ENCODE assay signal across 12 cellular contexts in genomic region chr6:43993881-43994523, GRCh38.
DNase-seq lines count a peak whose midpoint lies in the region; ATAC-seq and TF ChIP-seq lines count a peak whose summit lies in the region.
"Had no signal": no experiment of that assay in that cellular context is flagged by ENCODE, and none has a peak within 500 bp of the region (broad histone marks: within the 10 kb centered on the region; RNA-seq: fewer than 3 reads in every experiment).

No MANE protein-coding gene starts in this region.

- H3K4me3 ChIP-seq in RWPE2 (ENCODE audit: severe bottlenecking) (no peak overlapping the region), mesenchymal stem cell (ENCODE audit: insufficient read depth in 1 of 2, low read depth in 1 of 2, low read length in 2 of 2) (no peak overlapping the region)

- H3K27me3 ChIP-seq in RWPE2 (ENCODE audit: insufficient read depth, poor library complexity, severe bottlenecking) (no peaks in the 10 kb centered on the region), mesenchymal stem cell (ENCODE audit: control insufficient read depth in 1 of 2, insufficient read depth in 1 of 2, low read length in 2 of 2) (no peaks in the 10 kb centered on the region)

- H3K36me3 ChIP-seq in RWPE2 (ENCODE audit: low read depth) (no peaks in the 10 kb centered on the region), mesenchymal stem cell (ENCODE audit: control insufficient read depth in 1 of 2, insufficient read depth in 2 of 2, low read depth in 1 of 2, low read length in 2 of 2) (no peaks in the 10 kb centered on the region)
- H3K36me3 ChIP-seq: WERI-Rb-1 had no signal

- no peaks in the 10 kb centered on the region for H3K9me3 ChIP-seq in RWPE2 (ENCODE audit: severe bottlenecking)
- H3K9me3 ChIP-seq in mesenchymal stem cell (ENCODE audit: control insufficient read depth, low read length), result no peaks in the 10 kb centered on the region

- H3K23ac ChIP-seq in mesenchymal stem cell (ENCODE audit: low read length in 2 of 2), result peak overlapping the region in 1 of 2 experiments; percentile 61

- H3K14ac ChIP-seq in mesenchymal stem cell (ENCODE audit: low read length in 2 of 2), result peak overlapping the region in 1 of 2 experiments; percentile 18

- H3K9ac ChIP-seq in mesenchymal stem cell (ENCODE audit: low read length), result no peak overlapping the region

- peak; percentile 59 for ATAC-seq in RWPE2 (ENCODE audit: low read depth)
- ATAC-seq in GM21360 (IDR thresholded peaks at IDR 0.05; ENCODE audit: unreplicated experiment), result no peak
- ATAC-seq in GM18498 (IDR thresholded peaks at IDR 0.05; ENCODE audit: unreplicated experiment), result no peak
- no peak for ATAC-seq in GM21390 (IDR thresholded peaks at IDR 0.05; ENCODE audit: unreplicated experiment)

- no peak overlapping the region for H3K4ac ChIP-seq in mesenchymal stem cell (ENCODE audit: low read depth in 1 of 2, low read length in 2 of 2)

- H2AFZ ChIP-seq in mesenchymal stem cell (ENCODE audit: low read depth, low read length), result no peak overlapping the region

- no peak overlapping the region for H2BK120ac ChIP-seq in mesenchymal stem cell (ENCODE audit: low read depth, low read length)

- H4K91ac ChIP-seq in mesenchymal stem cell (ENCODE audit: low read length), result peak overlapping the region; percentile 2

- H3K79me1 ChIP-seq in mesenchymal stem cell (replicated peaks; ENCODE audit: low read length, poor library complexity, severe bottlenecking), result no peaks in the 10 kb centered on the region

- peak overlapping the region; percentile 47 to 75 for H3K18ac ChIP-seq in mesenchymal stem cell (ENCODE audit: low read depth in 1 of 2, low read length in 2 of 2)

- peak overlapping the region; percentile 71 for H2BK15ac ChIP-seq in mesenchymal stem cell (ENCODE audit: low read depth, poor library complexity, severe bottlenecking)

- no peak for TF ChIP-seq CTCF in RWPE2 (IDR thresholded peaks at IDR 0.05; ENCODE audit: poor library complexity, severe bottlenecking)

- no peak overlapping the region for H2BK5ac ChIP-seq in mesenchymal stem cell (ENCODE audit: low read depth, low read length, poor library complexity, severe bottlenecking)

- H3K27ac ChIP-seq in RWPE2 (ENCODE audit: poor library complexity, severe bottlenecking), result no peak overlapping the region
- H3K27ac ChIP-seq in mesenchymal stem cell (ENCODE audit: low read length, poor library complexity, severe bottlenecking), result no peak overlapping the region
- H3K27ac ChIP-seq: WERI-Rb-1 had no signal

- H2AK5ac ChIP-seq in mesenchymal stem cell (ENCODE audit: low read length, severe bottlenecking), result peak overlapping the region; percentile 40

- no peak overlapping the region for H3K4me2 ChIP-seq in mesenchymal stem cell (ENCODE audit: low read length, poor library complexity, severe bottlenecking)

- H4K8ac ChIP-seq in mesenchymal stem cell (ENCODE audit: low read length), result no peak overlapping the region

- H3K4me1 ChIP-seq in RWPE2 (ENCODE audit: insufficient read depth, poor library complexity, severe bottlenecking) (peaks cover 5% of the 10 kb centered on the region), mesenchymal stem cell (ENCODE audit: control insufficient read depth, insufficient read depth, low read depth, low read length) (peaks cover 43% of the 10 kb centered on the region)

- WGBS in mesenchymal stem cell, result 90% methylated on average over 5 of the region's 5 CpGs

- DNase-seq in NCI-H2171 treated with DMSO at 0.1 percent for 48 hours (lab: John Stamatoyannopoulos, UW) (peak; percentile 20), NCI-H2171 (lab: John Stamatoyannopoulos, UW) (no peak), DMS79 treated with DMSO at 0.1 percent for 48 hours (lab: John Stamatoyannopoulos, UW) (peak; percentile 62), RWPE2 (ENCODE audit: low spot score) (peak; percentile 48), mesenchymal stem cell (no peak)
- DNase-seq: ACHN, NCI-H2081, nephron progenitor cell, WERI-Rb-1 had no signal

- peak overlapping the region in 1 of 2 experiments; percentile 72 for H2BK12ac ChIP-seq in mesenchymal stem cell (ENCODE audit: low read length in 2 of 2)

Comparison
In these comparisons a context has a peak if more than half of its experiments do, and no peak if none do; other contexts are left out.
1. DNase-seq: peak in NCI-H2171 treated with DMSO at 0.1 percent for 48 hours (single experiment), DMS79 treated with DMSO at 0.1 percent for 48 hours (single experiment) and RWPE2 (single experiment); none in NCI-H2171 (single experiment) and mesenchymal stem cell (single experiment).